In genomic region chr19:52527134-52527953, GRCh38 we compare ENCODE assay signal across 1 cellular context.
TF ChIP-seq lines count a peak whose summit lies in the region.

Gene ZNF808, plus strand, starts transcription at chr19:52527668. Its CDS starts 15,617 bp downstream, at chr19:52543285.

TF ChIP-seq in GM12878, 131 proteins besides CTCF, POLR2A, EP300 and RAD21 (continued from another document):
- TF ChIP-seq CHD1 (IDR thresholded peaks at IDR 0.05; ENCODE audit: low read depth, low read length) (no peak), YY1 (IDR thresholded peaks at IDR 0.05; ENCODE audit: low read depth, low read length) (peak; percentile 65), RUNX3 (IDR thresholded peaks at IDR 0.05; ENCODE audit: low read length) (peak; percentile 39; the same call in 1 of the 2 replicates), SRF (IDR thresholded peaks at IDR 0.05; ENCODE audit: low read depth in 2 of 2, low read length in 2 of 2) (no peak), STAT1 (conservative IDR thresholded peaks at IDR 0.05) (0 out of 2 replicates have a peak, but pooled peaks have one; percentile 41), TAF1 (IDR thresholded peaks at IDR 0.05; ENCODE audit: borderline replicate concordance, low read depth, low read length) (peak; percentile 51; the same call in 1 of the 2 replicates), RB1 (IDR thresholded peaks at IDR 0.05; ENCODE audit: borderline replicate concordance) (no peak), BACH1 (IDR thresholded peaks at IDR 0.05; ENCODE audit: borderline replicate concordance) (no peak), SP1 (IDR thresholded peaks at IDR 0.05; ENCODE audit: low read depth, low read length) (peak; percentile 50), CREB1 (IDR thresholded peaks at IDR 0.05; ENCODE audit: low read depth) (peak; percentile 52; the same call in 1 of the 2 replicates), CBX3 (IDR thresholded peaks at IDR 0.05; ENCODE audit: borderline replicate concordance, low read depth) (no peak), ZNF24 (IDR thresholded peaks at IDR 0.05) (no peak), NFXL1 (IDR thresholded peaks at IDR 0.05; ENCODE audit: borderline replicate concordance) (no peak), ZNF592 (IDR thresholded peaks at IDR 0.05) (no peak), PML (IDR thresholded peaks at IDR 0.05; ENCODE audit: low read length) (no peak), SIX5 (IDR thresholded peaks at IDR 0.05; ENCODE audit: low read depth, low read length, severe bottlenecking) (no peak), MXI1 (IDR thresholded peaks at IDR 0.05; ENCODE audit: low read depth, low read length) (no peak), CUX1 (IDR thresholded peaks at IDR 0.05; ENCODE audit: insufficient replicate concordance, low read depth, low read length) (no peak), SUPT20H (IDR thresholded peaks at IDR 0.05; ENCODE audit: borderline replicate concordance, control insufficient read depth, low read depth, low read length) (no peak), SPI1 (IDR thresholded peaks at IDR 0.05; ENCODE audit: borderline replicate concordance, insufficient read depth, low read depth, low read length) (peak; percentile 50; the same call in 1 of the 2 replicates), TCF7 (IDR thresholded peaks at IDR 0.05; ENCODE audit: borderline replicate concordance) (no peak), SMAD1 (IDR thresholded peaks at IDR 0.05; ENCODE audit: low read depth, partially characterized antibody) (no peak), MAX (IDR thresholded peaks at IDR 0.05; ENCODE audit: low read depth, low read length) (no peak), JUND (IDR thresholded peaks at IDR 0.05; ENCODE audit: low read depth, low read length) (no peak), TCF12 (IDR thresholded peaks at IDR 0.05; ENCODE audit: low read depth, low read length) (peak; percentile 49; the same call in 1 of the 2 replicates), IKZF1 (conservative IDR thresholded peaks at IDR 0.05) (peak; percentile 94), ZNF207 (IDR thresholded peaks at IDR 0.05; ENCODE audit: borderline replicate concordance) (no peak; the same call in 1 of the 2 replicates), ZSCAN29 (IDR thresholded peaks at IDR 0.05) (no peak), GABPA (IDR thresholded peaks at IDR 0.05; ENCODE audit: low read depth) (peak; percentile 72), JUNB (IDR thresholded peaks at IDR 0.05) (no peak), PBX3 (IDR thresholded peaks at IDR 0.05; ENCODE audit: insufficient replicate concordance, low read depth, low read length) (peak; percentile 39)
- TF ChIP-seq, protein P1, sequence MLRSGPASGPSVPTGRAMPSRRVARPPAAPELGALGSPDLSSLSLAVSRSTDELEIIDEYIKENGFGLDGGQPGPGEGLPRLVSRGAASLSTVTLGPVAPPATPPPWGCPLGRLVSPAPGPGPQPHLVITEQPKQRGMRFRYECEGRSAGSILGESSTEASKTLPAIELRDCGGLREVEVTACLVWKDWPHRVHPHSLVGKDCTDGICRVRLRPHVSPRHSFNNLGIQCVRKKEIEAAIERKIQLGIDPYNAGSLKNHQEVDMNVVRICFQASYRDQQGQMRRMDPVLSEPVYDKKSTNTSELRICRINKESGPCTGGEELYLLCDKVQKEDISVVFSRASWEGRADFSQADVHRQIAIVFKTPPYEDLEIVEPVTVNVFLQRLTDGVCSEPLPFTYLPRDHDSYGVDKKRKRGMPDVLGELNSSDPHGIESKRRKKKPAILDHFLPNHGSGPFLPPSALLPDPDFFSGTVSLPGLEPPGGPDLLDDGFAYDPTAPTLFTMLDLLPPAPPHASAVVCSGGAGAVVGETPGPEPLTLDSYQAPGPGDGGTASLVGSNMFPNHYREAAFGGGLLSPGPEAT (IDR thresholded peaks at IDR 0.05; ENCODE audit: low read depth): peak; percentile 78; the same call in 1 of the 2 replicates
- TF ChIP-seq, protein P2, sequence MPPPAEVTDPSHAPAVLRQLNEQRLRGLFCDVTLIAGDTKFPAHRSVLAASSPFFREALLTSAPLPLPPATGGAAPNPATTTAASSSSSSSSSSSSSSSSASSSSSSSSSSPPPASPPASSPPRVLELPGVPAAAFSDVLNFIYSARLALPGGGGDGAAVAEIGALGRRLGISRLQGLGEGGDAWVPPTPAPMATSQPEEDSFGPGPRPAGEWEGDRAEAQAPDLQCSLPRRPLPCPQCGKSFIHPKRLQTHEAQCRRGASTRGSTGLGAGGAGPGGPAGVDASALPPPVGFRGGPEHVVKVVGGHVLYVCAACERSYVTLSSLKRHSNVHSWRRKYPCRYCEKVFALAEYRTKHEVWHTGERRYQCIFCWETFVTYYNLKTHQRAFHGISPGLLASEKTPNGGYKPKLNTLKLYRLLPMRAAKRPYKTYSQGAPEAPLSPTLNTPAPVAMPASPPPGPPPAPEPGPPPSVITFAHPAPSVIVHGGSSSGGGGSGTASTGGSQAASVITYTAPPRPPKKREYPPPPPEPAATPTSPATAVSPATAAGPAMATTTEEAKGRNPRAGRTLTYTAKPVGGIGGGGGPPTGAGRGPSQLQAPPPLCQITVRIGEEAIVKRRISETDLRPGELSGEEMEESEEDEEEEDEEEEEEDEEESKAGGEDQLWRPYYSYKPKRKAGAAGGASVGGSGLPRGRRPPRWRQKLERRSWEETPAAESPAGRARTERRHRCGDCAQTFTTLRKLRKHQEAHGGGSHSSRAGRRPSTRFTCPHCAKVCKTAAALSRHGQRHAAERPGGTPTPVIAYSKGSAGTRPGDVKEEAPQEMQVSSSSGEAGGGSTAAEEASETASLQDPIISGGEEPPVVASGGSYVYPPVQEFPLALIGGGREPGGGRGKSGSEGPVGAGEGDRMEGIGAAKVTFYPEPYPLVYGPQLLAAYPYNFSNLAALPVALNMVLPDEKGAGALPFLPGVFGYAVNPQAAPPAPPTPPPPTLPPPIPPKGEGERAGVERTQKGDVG (CRISPR knock-in tag; IDR thresholded peaks at IDR 0.05): no peak
- TF ChIP-seq, protein P3, sequence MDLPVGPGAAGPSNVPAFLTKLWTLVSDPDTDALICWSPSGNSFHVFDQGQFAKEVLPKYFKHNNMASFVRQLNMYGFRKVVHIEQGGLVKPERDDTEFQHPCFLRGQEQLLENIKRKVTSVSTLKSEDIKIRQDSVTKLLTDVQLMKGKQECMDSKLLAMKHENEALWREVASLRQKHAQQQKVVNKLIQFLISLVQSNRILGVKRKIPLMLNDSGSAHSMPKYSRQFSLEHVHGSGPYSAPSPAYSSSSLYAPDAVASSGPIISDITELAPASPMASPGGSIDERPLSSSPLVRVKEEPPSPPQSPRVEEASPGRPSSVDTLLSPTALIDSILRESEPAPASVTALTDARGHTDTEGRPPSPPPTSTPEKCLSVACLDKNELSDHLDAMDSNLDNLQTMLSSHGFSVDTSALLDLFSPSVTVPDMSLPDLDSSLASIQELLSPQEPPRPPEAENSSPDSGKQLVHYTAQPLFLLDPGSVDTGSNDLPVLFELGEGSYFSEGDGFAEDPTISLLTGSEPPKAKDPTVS (IDR thresholded peaks at IDR 0.05; ENCODE audit: low read depth, low read length): no peak
- TF ChIP-seq, protein P4, sequence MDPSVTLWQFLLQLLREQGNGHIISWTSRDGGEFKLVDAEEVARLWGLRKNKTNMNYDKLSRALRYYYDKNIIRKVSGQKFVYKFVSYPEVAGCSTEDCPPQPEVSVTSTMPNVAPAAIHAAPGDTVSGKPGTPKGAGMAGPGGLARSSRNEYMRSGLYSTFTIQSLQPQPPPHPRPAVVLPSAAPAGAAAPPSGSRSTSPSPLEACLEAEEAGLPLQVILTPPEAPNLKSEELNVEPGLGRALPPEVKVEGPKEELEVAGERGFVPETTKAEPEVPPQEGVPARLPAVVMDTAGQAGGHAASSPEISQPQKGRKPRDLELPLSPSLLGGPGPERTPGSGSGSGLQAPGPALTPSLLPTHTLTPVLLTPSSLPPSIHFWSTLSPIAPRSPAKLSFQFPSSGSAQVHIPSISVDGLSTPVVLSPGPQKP (IDR thresholded peaks at IDR 0.05; ENCODE audit: low read depth, low read length): 0 out of 2 replicates have a peak, but pooled peaks have one; percentile 16
- TF ChIP-seq, protein P5, sequence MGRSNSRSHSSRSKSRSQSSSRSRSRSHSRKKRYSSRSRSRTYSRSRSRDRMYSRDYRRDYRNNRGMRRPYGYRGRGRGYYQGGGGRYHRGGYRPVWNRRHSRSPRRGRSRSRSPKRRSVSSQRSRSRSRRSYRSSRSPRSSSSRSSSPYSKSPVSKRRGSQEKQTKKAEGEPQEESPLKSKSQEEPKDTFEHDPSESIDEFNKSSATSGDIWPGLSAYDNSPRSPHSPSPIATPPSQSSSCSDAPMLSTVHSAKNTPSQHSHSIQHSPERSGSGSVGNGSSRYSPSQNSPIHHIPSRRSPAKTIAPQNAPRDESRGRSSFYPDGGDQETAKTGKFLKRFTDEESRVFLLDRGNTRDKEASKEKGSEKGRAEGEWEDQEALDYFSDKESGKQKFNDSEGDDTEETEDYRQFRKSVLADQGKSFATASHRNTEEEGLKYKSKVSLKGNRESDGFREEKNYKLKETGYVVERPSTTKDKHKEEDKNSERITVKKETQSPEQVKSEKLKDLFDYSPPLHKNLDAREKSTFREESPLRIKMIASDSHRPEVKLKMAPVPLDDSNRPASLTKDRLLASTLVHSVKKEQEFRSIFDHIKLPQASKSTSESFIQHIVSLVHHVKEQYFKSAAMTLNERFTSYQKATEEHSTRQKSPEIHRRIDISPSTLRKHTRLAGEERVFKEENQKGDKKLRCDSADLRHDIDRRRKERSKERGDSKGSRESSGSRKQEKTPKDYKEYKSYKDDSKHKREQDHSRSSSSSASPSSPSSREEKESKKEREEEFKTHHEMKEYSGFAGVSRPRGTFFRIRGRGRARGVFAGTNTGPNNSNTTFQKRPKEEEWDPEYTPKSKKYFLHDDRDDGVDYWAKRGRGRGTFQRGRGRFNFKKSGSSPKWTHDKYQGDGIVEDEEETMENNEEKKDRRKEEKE (IDR thresholded peaks at IDR 0.05): no peak
